In genomic region chr4:20625460-20625859, GRCh38 we compare ENCODE assay signal across 18 cellular contexts.
DNase-seq lines count a peak whose midpoint lies in the region; ATAC-seq, FAIRE-seq and TF ChIP-seq lines count a peak whose summit lies in the region.
"Had no signal": no experiment of that assay in that cellular context is flagged by ENCODE, and none has a peak within 500 bp of the region (broad histone marks: within the 10 kb centered on the region; RNA-seq: fewer than 3 reads in every experiment).

No MANE protein-coding gene starts in this region.

- H3K4me3 ChIP-seq in heart left ventricle = no peak overlapping the region
- H3K4me3 ChIP-seq in Karpas-422 (ENCODE audit: low read length) = no peak overlapping the region
- H3K4me3 ChIP-seq: MG63, tibial nerve had no signal

- no peak overlapping the region for H2AFZ ChIP-seq in Karpas-422 (ENCODE audit: low read length)

- H3K27ac ChIP-seq in heart left ventricle = peak overlapping the region in 1 of 12 donors; percentile 72
- no peak overlapping the region for H3K27ac ChIP-seq in Karpas-422 (ENCODE audit: low read length)
- H3K27ac ChIP-seq: 22Rv1 had no signal

- no peak overlapping the region for H3K4me2 ChIP-seq in Karpas-422 (ENCODE audit: low read depth, low read length, poor library complexity, severe bottlenecking)

- H3K27me3 ChIP-seq in heart left ventricle (no peaks in the 10 kb centered on the region), Karpas-422 (ENCODE audit: low read length) (no peaks in the 10 kb centered on the region)
- H3K27me3 ChIP-seq: MG63, tibial nerve had no signal

- no peak overlapping the region for H3K9ac ChIP-seq in Karpas-422 (ENCODE audit: low read length)

- H3K4me1 ChIP-seq in heart left ventricle = peaks cover 0 to 31% (median 0%) of the 10 kb centered on the region in 12 donors
- H3K4me1 ChIP-seq in Karpas-422 (ENCODE audit: low read length) = no peaks in the 10 kb centered on the region

- peak in 3 of 4 donors; percentile 47 to 64 (median 56) for ATAC-seq in heart left ventricle
- ATAC-seq: activated CD4-positive, CD25-positive, alpha-beta regulatory T cell treated with anti-CD3 and anti-CD28 coated beads, Interleukin-2, amount 50 U/mL, for 24 hours; activated naive CD4-positive, alpha-beta T cell treated with anti-CD3 and anti-CD28 coated beads, Interleukin-2, amount 50 U/mL, for 72 hours; CD8-positive, alpha-beta T cell; naive thymus-derived CD8-positive, alpha-beta T cell had no signal

- WGBS in heart left ventricle, 4 donors = 68 to 78% (median 74%) methylated on average over 3 of the region's 3 CpGs

- intact Hi-C loops in heart left ventricle (cut with DNase I) = no loop called here

- H3K9me2 ChIP-seq in Karpas-422 (replicated peaks; ENCODE audit: insufficient read depth, low read length) = no peaks in the 10 kb centered on the region

- H4K20me1 ChIP-seq in Karpas-422 (ENCODE audit: insufficient read depth, low read depth, low read length) = no peaks in the 10 kb centered on the region

- no peak for TF ChIP-seq CTCF in heart left ventricle (IDR thresholded peaks at IDR 0.05)

- TF ChIP-seq POLR2A in heart left ventricle (IDR thresholded peaks at IDR 0.05) = no peak

- H3K79me2 ChIP-seq in Karpas-422 (ENCODE audit: low read length) = no peaks in the 10 kb centered on the region

- H3K9me3 ChIP-seq in heart left ventricle (peaks cover 0 to 5% (median 0%) of the 10 kb centered on the region in 12 donors), Karpas-422 (ENCODE audit: low read length) (no peaks in the 10 kb centered on the region)
- H3K9me3 ChIP-seq: MG63, tibial nerve had no signal

- H3K36me3 ChIP-seq in heart left ventricle (no peaks in the 10 kb centered on the region), Karpas-422 (ENCODE audit: insufficient read depth, low read length) (no peaks in the 10 kb centered on the region)
- H3K36me3 ChIP-seq: MG63, tibial nerve had no signal

- DNase-seq in NCI-H2227 (lab: John Stamatoyannopoulos, UW; ENCODE audit: unreplicated experiment) = peak; percentile 57
- no peak for DNase-seq in NCI-H2227 treated with DMSO at 0.1 percent for 48 hours (lab: John Stamatoyannopoulos, UW)
- DNase-seq in OCI-M1 (lab: John Stamatoyannopoulos, UW) = peak; percentile 44
- DNase-seq in heart left ventricle = peak; percentile 23 to 60 (median 28)
- DNase-seq in putamen (ENCODE audit: low spot score) = peak; percentile 6
- DNase-seq in NCI-H146 (lab: John Stamatoyannopoulos, UW) = no peak
- no peak for DNase-seq in GM19239 (ENCODE audit: insufficient read length, low spot score)
- DNase-seq in Karpas-422 = no peak
- DNase-seq: CD8-positive, alpha-beta T cell; kidney; MG63; naive thymus-derived CD8-positive, alpha-beta T cell; NCI-H2171; stimulated activated CD4-positive, alpha-beta T cell treated with anti-CD3 and anti-CD28 coated beads, Interleukin-4, amount 100 ng/mL, for 1 hour had no signal

- no peak for FAIRE-seq in GM19239 (lab: Jason Lieb, UNC)
- FAIRE-seq: kidney had no signal

Comparison
In these comparisons a context has a peak if more than half of its experiments do, and no peak if none do; other contexts are left out.
1. DNase-seq: peak in NCI-H2227 (single experiment), OCI-M1 (single experiment), heart left ventricle (5 of 5) and putamen (single experiment); none in NCI-H2227 treated with DMSO at 0.1 percent for 48 hours (single experiment), NCI-H146 (single experiment), GM19239 (single experiment) and Karpas-422 (single experiment).